8 cellular contexts compared by ENCODE assay signal in the genomic region with DNA sequence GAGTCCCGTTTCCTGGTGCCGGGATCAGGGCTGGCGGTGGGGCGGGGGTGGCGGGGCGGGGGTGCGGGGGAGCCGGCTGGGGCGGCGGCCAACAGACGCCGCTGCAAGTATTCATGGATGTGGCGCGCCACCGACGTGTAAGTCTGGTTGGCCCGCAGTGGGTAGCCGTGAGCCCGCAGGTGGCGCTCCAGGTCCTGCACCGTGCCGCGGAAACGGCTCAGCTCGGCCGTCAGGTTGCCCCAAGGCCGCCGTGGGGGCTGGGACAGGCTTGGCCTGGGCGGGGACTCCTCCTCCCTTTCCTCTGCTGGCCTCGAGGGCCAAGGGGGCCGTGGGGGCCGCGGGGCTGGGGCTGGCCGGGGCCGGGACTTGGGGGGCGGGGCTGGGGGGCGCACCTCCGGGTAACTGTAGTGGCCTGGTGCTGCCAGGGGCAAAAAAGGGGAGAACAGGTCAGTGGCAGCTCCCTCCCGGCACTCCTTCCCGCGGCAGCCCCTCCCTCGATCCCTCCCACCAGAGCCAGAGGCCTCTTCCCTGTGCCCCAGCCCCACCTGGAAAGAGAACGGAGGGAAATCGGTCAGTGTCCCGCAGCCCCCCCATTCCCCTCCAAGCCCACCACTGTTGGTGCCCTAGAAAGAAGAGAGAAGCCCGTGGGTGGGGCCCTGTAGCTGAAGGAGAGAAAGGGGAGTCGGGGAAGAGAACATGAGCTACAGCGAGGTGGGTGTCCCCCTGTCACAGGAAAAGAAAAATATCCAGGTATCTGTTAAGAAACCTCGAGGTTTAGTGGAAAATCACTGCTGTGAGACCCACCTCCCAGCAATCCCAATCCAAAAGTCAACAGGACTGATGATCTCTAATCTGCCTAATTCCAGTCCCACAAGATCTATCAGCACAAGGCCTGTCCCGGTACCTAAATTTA. TPM values are rescaled to one million over a fixed set of nuclear protein-coding genes. Genes with fewer than 3 reads are reported as not detected.
A peak's percentile ranks its signal among the peaks of the same experiment; 100 is the strongest.
DNase-seq lines count a peak whose midpoint lies in the region; ATAC-seq and TF ChIP-seq lines count a peak whose summit lies in the region.

No MANE protein-coding gene starts in this region.

- CTCF ChIA-PET in CD8-positive, alpha-beta memory T cell (lab: Charles Lee), result interaction anchor here (0.9 to 1.2 kb wide), 3 partner anchors 10 to 698 kb away, joined by 3 to 4 read pairs (median 3); no protein-coding TSS in a partner anchor

- no peaks in the 10 kb centered on the region for H3K79me2 ChIP-seq in MM.1S (ENCODE audit: low read length)

- no peaks in the 10 kb centered on the region for H3F3A ChIP-seq in MM.1S (ENCODE audit: insufficient read depth, low read length)

- peaks cover 19 to 41% of the 10 kb centered on the region in 2 donors for H3K27me3 Mint-ChIP-seq in CD8-positive, alpha-beta memory T cell

- H3K4me3 Mint-ChIP-seq in CD8-positive, alpha-beta memory T cell, result peak overlapping the region in 2 of 7 donors; percentile 25 to 40

- no peaks in the 10 kb centered on the region for H3K36me3 ChIP-seq in CD8-positive, alpha-beta memory T cell (ENCODE audit: insufficient read depth, low read length)
- H3K36me3 ChIP-seq in MM.1S (replicated peaks; ENCODE audit: insufficient read depth, low read length), result no peaks in the 10 kb centered on the region

- POLR2A ChIA-PET in CD8-positive, alpha-beta memory T cell (lab: Charles Lee), result no interaction called here

- no peak overlapping the region for H3K27ac ChIP-seq in CD8-positive, alpha-beta memory T cell (ENCODE audit: low read depth, low read length)
- no peak overlapping the region for H3K27ac ChIP-seq in MM.1S (ENCODE audit: low read length)

- no peaks in the 10 kb centered on the region for H3K9me2 ChIP-seq in MM.1S (replicated peaks; ENCODE audit: insufficient read depth, low read length)

- H3K4me3 ChIP-seq in CD8-positive, alpha-beta memory T cell (ENCODE audit: low read length), result no peak overlapping the region
- H3K4me3 ChIP-seq in MM.1S (ENCODE audit: low read length), result no peak overlapping the region

- peaks cover 0 to 6% (median 0%) of the 10 kb centered on the region in 3 donors for H3K4me1 Mint-ChIP-seq in CD8-positive, alpha-beta memory T cell

- H3K36me3 Mint-ChIP-seq in CD8-positive, alpha-beta memory T cell, result peaks cover 0 to 5% (median 0%) of the 10 kb centered on the region in 3 donors

- no peaks in the 10 kb centered on the region for H3K4me1 ChIP-seq in CD8-positive, alpha-beta memory T cell (ENCODE audit: insufficient read depth, low read length)
- peaks cover 4% of the 10 kb centered on the region; the same call in 1 of the 2 replicates for H3K4me1 ChIP-seq in MM.1S (ENCODE audit: low read length)

- no peaks in the 10 kb centered on the region for H3K9me3 ChIP-seq in CD8-positive, alpha-beta memory T cell (ENCODE audit: low read length)
- no peaks in the 10 kb centered on the region for H3K9me3 ChIP-seq in MM.1S (replicated peaks; ENCODE audit: insufficient read depth, low read length)

- no peak overlapping the region for H2AFZ ChIP-seq in MM.1S (ENCODE audit: low read length)

- no peaks in the 10 kb centered on the region for H3K9me3 Mint-ChIP-seq in CD8-positive, alpha-beta memory T cell

- TF ChIP-seq CTCF in MM.1S (IDR thresholded peaks at IDR 0.05; ENCODE audit: low read length), result peak; percentile 22

- no peaks in the 10 kb centered on the region for H3K27me3 ChIP-seq in CD8-positive, alpha-beta memory T cell (ENCODE audit: insufficient read depth, low read length, poor library complexity, severe bottlenecking)
- H3K27me3 ChIP-seq in MM.1S (replicated peaks; ENCODE audit: insufficient read depth, low read length), result peaks cover 91% of the 10 kb centered on the region

- DNase-seq in CD8-positive, alpha-beta memory T cell, result peak; percentile 41 to 78 (median 49)
- peak; percentile 49 for DNase-seq in MM.1S
- peak; percentile 70 for DNase-seq in activated CD4-positive, CD25-positive, alpha-beta regulatory T cell treated with anti-CD3 and anti-CD28 coated beads, Interleukin-2, amount 50 U/mL, for 72 hours
- peak; percentile 46 for DNase-seq in central memory CD4-positive, alpha-beta T cell
- DNase-seq in left kidney (ENCODE audit: low read depth, low spot score), result peak; percentile 91
- DNase-seq in stimulated activated CD8-positive, alpha-beta memory T cell treated with anti-CD3 and anti-CD28 coated beads, Interleukin-15, amount 100 ng/mL, for 1 hour (ENCODE audit: low read depth), result peak; percentile 48

- ATAC-seq in HG03039 (IDR thresholded peaks at IDR 0.05; ENCODE audit: unreplicated experiment) (no peak), HG03342 (IDR thresholded peaks at IDR 0.05; ENCODE audit: unreplicated experiment) (no peak)

- no peak overlapping the region for H3K9ac ChIP-seq in MM.1S (ENCODE audit: low read length)

- no peak overlapping the region for H3K27ac Mint-ChIP-seq in CD8-positive, alpha-beta memory T cell

- H4K20me1 ChIP-seq in MM.1S (ENCODE audit: insufficient read depth, low read length), result no peaks in the 10 kb centered on the region

- no peak overlapping the region for H3K4me2 ChIP-seq in MM.1S (ENCODE audit: low read depth, low read length)

RNA-seq across cellular contexts. Expression of gene TNXB, which starts 21.3 kb away (rescaled TPM):
- 1 to 10 TPM; 2.5 to 4.9 TPM for total RNA-seq in CD8-positive, alpha-beta memory T cell
- not detected for polyA plus RNA-seq in CD8-positive, alpha-beta memory T cell

RNA-seq across cellular contexts. Expression of gene ATF6B, which starts 40.2 kb away (rescaled TPM):
- total RNA-seq in CD8-positive, alpha-beta memory T cell, result 10 to 100 TPM; 72.5 to 74.4 TPM
- 20.7 TPM for polyA plus RNA-seq in CD8-positive, alpha-beta memory T cell

RNA-seq across cellular contexts. Expression of gene FKBPL, which starts 42.3 kb away (rescaled TPM):
- total RNA-seq in CD8-positive, alpha-beta memory T cell, result 1 to 10 TPM; 6.8 to 8.1 TPM
- polyA plus RNA-seq in CD8-positive, alpha-beta memory T cell, result 2.3 TPM

RNA-seq across cellular contexts. Expression of gene CYP21A2, which starts 49.6 kb away (rescaled TPM):
- total RNA-seq in CD8-positive, alpha-beta memory T cell, result under 1 TPM; 0.37 to 0.40 TPM
- polyA plus RNA-seq in CD8-positive, alpha-beta memory T cell, result not detected
